8 cellular contexts compared by ENCODE assay signal in genomic region chr14:102138535-102138934, GRCh38. TPM values are rescaled to one million over a fixed set of nuclear protein-coding genes. Genes with fewer than 3 reads are reported as not detected.
DNase-seq lines count a peak whose midpoint lies in the region; ATAC-seq and TF ChIP-seq lines count a peak whose summit lies in the region.

No MANE protein-coding gene starts in this region.

- no peaks in the 10 kb centered on the region for H3K36me3 Mint-ChIP-seq in glutamatergic neuron (ENCODE audit: unreplicated experiment)
- peaks cover 10 to 14% of the 10 kb centered on the region in 2 donors for H3K36me3 Mint-ChIP-seq in stimulated activated naive B cell treated with anti-CD40 and anti-IgM and Interleukin-4, amounts not matched to agents 10 μg/mL and 1 μg/mL and 100 μg/mL, for 72 hours

- peak overlapping the region; percentile 78 for H3K27ac ChIP-seq in WERI-Rb-1

- peak overlapping the region; percentile 77 for H3K4me3 ChIP-seq in WERI-Rb-1 (ENCODE audit: low read depth, low read length)

- TF ChIP-seq CTCF in WERI-Rb-1 (IDR thresholded peaks at IDR 0.05; ENCODE audit: low read depth, low read length) (no peak), glutamatergic neuron (IDR thresholded peaks at IDR 0.05; ENCODE audit: partially characterized antibody, unreplicated experiment) (no peak)

- peaks cover 13% of the 10 kb centered on the region for H3K4me1 Mint-ChIP-seq in glutamatergic neuron (ENCODE audit: low read depth, unreplicated experiment)
- peaks cover 15 to 20% of the 10 kb centered on the region in 2 donors for H3K4me1 Mint-ChIP-seq in stimulated activated naive B cell treated with anti-CD40 and anti-IgM and Interleukin-4, amounts not matched to agents 10 μg/mL and 1 μg/mL and 100 μg/mL, for 72 hours

- peaks cover 3% of the 10 kb centered on the region for H3K27me3 Mint-ChIP-seq in glutamatergic neuron (ENCODE audit: unreplicated experiment)
- no peaks in the 10 kb centered on the region for H3K27me3 Mint-ChIP-seq in stimulated activated naive B cell treated with anti-CD40 and anti-IgM and Interleukin-4, amounts not matched to agents 10 μg/mL and 1 μg/mL and 100 μg/mL, for 72 hours

- DNase-seq in NCI-H2171 treated with DMSO at 0.1 percent for 48 hours (lab: John Stamatoyannopoulos, UW) = peak; percentile 60
- no peak for DNase-seq in NCI-H2171 (lab: John Stamatoyannopoulos, UW)
- DNase-seq in WERI-Rb-1 = no peak
- no peak for DNase-seq in glutamatergic neuron
- no peak for DNase-seq in stimulated activated naive B cell treated with anti-CD40 and anti-IgM and Interleukin-4, amounts not matched to agents 10 μg/mL and 1 μg/mL and 100 μg/mL, for 72 hours
- no peak for DNase-seq in UCSD-AML1 (lab: John Stamatoyannopoulos, UW; ENCODE audit: unreplicated experiment)
- DNase-seq in erythroblast (lab: John Stamatoyannopoulos, UW) = no peak

- no peak for TF ChIP-seq POLR2A in erythroblast (IDR thresholded peaks at IDR 0.05; ENCODE audit: low read length)

- peak overlapping the region; percentile 48 for H3K27ac Mint-ChIP-seq in glutamatergic neuron (ENCODE audit: unreplicated experiment)
- peak overlapping the region; percentile 99 for H3K27ac Mint-ChIP-seq in stimulated activated naive B cell treated with anti-CD40 and anti-IgM and Interleukin-4, amounts not matched to agents 10 μg/mL and 1 μg/mL and 100 μg/mL, for 72 hours

- ATAC-seq in stimulated activated naive B cell treated with anti-CD40 and anti-IgM and Interleukin-4, amounts not matched to agents 10 μg/mL and 1 μg/mL and 100 μg/mL, for 72 hours (replicated peaks) = no peak
- ATAC-seq in GM21717 (IDR thresholded peaks at IDR 0.05; ENCODE audit: unreplicated experiment) = no peak

- no peaks in the 10 kb centered on the region for H3K27me3 ChIP-seq in WERI-Rb-1 (ENCODE audit: insufficient read depth, low read depth, severe bottlenecking)

- peak overlapping the region; percentile 86 for H3K4me3 Mint-ChIP-seq in glutamatergic neuron (ENCODE audit: unreplicated experiment)
- H3K4me3 Mint-ChIP-seq in stimulated activated naive B cell treated with anti-CD40 and anti-IgM and Interleukin-4, amounts not matched to agents 10 μg/mL and 1 μg/mL and 100 μg/mL, for 72 hours = peak overlapping the region; percentile 97 to 100

- H3K9me3 Mint-ChIP-seq in glutamatergic neuron (ENCODE audit: unreplicated experiment) = peaks cover 7% of the 10 kb centered on the region
- H3K9me3 Mint-ChIP-seq in stimulated activated naive B cell treated with anti-CD40 and anti-IgM and Interleukin-4, amounts not matched to agents 10 μg/mL and 1 μg/mL and 100 μg/mL, for 72 hours = no peaks in the 10 kb centered on the region

- H3K36me3 ChIP-seq in WERI-Rb-1 = peaks cover 5% of the 10 kb centered on the region

- H3K9me3 ChIP-seq in WERI-Rb-1 (ENCODE audit: severe bottlenecking) = no peaks in the 10 kb centered on the region

RNA-seq across cellular contexts. Expression of gene WDR20, which starts 1.2 kb away (rescaled TPM):
- 38.1 TPM for total RNA-seq in glutamatergic neuron (ENCODE audit: unreplicated experiment)

RNA-seq across cellular contexts. Expression of gene HSP90AA1, which starts 51.7 kb away (rescaled TPM):
- 610 TPM for total RNA-seq in glutamatergic neuron (ENCODE audit: unreplicated experiment)
